ENCODE assay signal across 9 cellular contexts in genomic region chr17:74430385-74430705, GRCh38. TPM values are rescaled to one million over a fixed set of nuclear protein-coding genes. Genes with fewer than 3 reads are reported as not detected.
A peak's percentile ranks its signal among the peaks of the same experiment; 100 is the strongest.
DNase-seq lines count a peak whose midpoint lies in the region; ATAC-seq and TF ChIP-seq lines count a peak whose summit lies in the region.
"Had no signal": no experiment of that assay in that cellular context is flagged by ENCODE, and none has a peak within 500 bp of the region (broad histone marks: within the 10 kb centered on the region; RNA-seq: fewer than 3 reads in every experiment).

No MANE protein-coding gene starts in this region.

- no peak for ATAC-seq in upper lobe of left lung (ENCODE audit: low FRiP score in 2 of 2)

- peak overlapping the region; percentile 26 for H3K4me3 Mint-ChIP-seq in activated naive CD4-positive, alpha-beta T cell treated with anti-CD3 and anti-CD28 coated beads, Interleukin-2, amount 50 U/mL, for 24 hours

- H3K4me1 ChIP-seq in muscle layer of duodenum (ENCODE audit: control insufficient read depth in 1 of 2, insufficient read depth in 2 of 2, low read length in 2 of 2) (peaks cover 0 to 27% of the 10 kb centered on the region in 2 donors), upper lobe of left lung (peaks cover 19 to 61% (median 43%) of the 10 kb centered on the region in 4 donors)

- no peaks in the 10 kb centered on the region for H3K36me3 Mint-ChIP-seq in activated naive CD4-positive, alpha-beta T cell treated with anti-CD3 and anti-CD28 coated beads, Interleukin-2, amount 50 U/mL, for 24 hours
- H3K36me3 Mint-ChIP-seq: activated CD4-positive, alpha-beta memory T cell treated with anti-CD3 and anti-CD28 coated beads for 36 hours had no signal

- 12 to 29% methylated on average over 3 to 13 of the region's 13 CpGs for WGBS in upper lobe of left lung, 2 donors

- TF ChIP-seq CTCF in coronary artery (IDR thresholded peaks at IDR 0.05) (no peak), upper lobe of left lung (IDR thresholded peaks at IDR 0.05) (no peak)

- TF ChIP-seq EP300 in upper lobe of left lung (IDR thresholded peaks at IDR 0.05): no peak

- H3K27me3 ChIP-seq in muscle layer of duodenum (ENCODE audit: low read depth, low read length): peaks cover 10% of the 10 kb centered on the region
- H3K27me3 ChIP-seq in upper lobe of left lung: peaks cover 0 to 27% (median 9%) of the 10 kb centered on the region in 4 donors

- H3K9me3 ChIP-seq in muscle layer of duodenum (ENCODE audit: control insufficient read depth in 1 of 2, low read length in 2 of 2) (no peaks in the 10 kb centered on the region), upper lobe of left lung (no peaks in the 10 kb centered on the region)

- H3K36me3 ChIP-seq in muscle layer of duodenum (ENCODE audit: control insufficient read depth in 1 of 2, insufficient read depth in 2 of 2, low read length in 2 of 2): no peaks in the 10 kb centered on the region
- H3K36me3 ChIP-seq in upper lobe of left lung: no peaks in the 10 kb centered on the region

- H3K27me3 Mint-ChIP-seq in activated naive CD4-positive, alpha-beta T cell treated with anti-CD3 and anti-CD28 coated beads, Interleukin-2, amount 50 U/mL, for 24 hours: peaks cover 22% of the 10 kb centered on the region

- H3K27ac Mint-ChIP-seq in activated naive CD4-positive, alpha-beta T cell treated with anti-CD3 and anti-CD28 coated beads, Interleukin-2, amount 50 U/mL, for 24 hours: no peak overlapping the region
- H3K27ac Mint-ChIP-seq: activated CD4-positive, alpha-beta memory T cell treated with anti-CD3 and anti-CD28 coated beads for 36 hours had no signal

- H3K4me3 ChIP-seq in coronary artery: peak overlapping the region; percentile 80
- peak overlapping the region; percentile 44 to 86 for H3K4me3 ChIP-seq in muscle layer of duodenum (ENCODE audit: low read depth in 1 of 2, low read length in 2 of 2)
- peak overlapping the region in 3 of 4 donors; percentile 57 to 70 (median 70) for H3K4me3 ChIP-seq in upper lobe of left lung

- no peaks in the 10 kb centered on the region for H3K9me3 Mint-ChIP-seq in activated naive CD4-positive, alpha-beta T cell treated with anti-CD3 and anti-CD28 coated beads, Interleukin-2, amount 50 U/mL, for 24 hours
- H3K9me3 Mint-ChIP-seq: activated CD4-positive, alpha-beta memory T cell treated with anti-CD3 and anti-CD28 coated beads for 36 hours had no signal

- peak in 1 of 4 donors; percentile 58 for TF ChIP-seq POLR2A in upper lobe of left lung (IDR thresholded peaks at IDR 0.05)

- no peak for DNase-seq in activated naive CD4-positive, alpha-beta T cell (lab: John Stamatoyannopoulos, UW)
- DNase-seq in coronary artery (ENCODE audit: low spot score): no peak
- DNase-seq in upper lobe of left lung: no peak
- DNase-seq in NCI-H748 treated with DMSO at 0.1 percent for 48 hours (lab: John Stamatoyannopoulos, UW): no peak
- DNase-seq in NCI-H1048 (lab: John Stamatoyannopoulos, UW): no peak
- no peak for DNase-seq in NAMALWA (ENCODE audit: low spot score)

- H3K27ac ChIP-seq in coronary artery (peak overlapping the region; percentile 97 to 98), muscle layer of duodenum (ENCODE audit: low read length) (peak overlapping the region; percentile 78), upper lobe of left lung (peak overlapping the region; percentile 89 to 98 (median 92))

- no peaks in the 10 kb centered on the region for H3K4me1 Mint-ChIP-seq in activated naive CD4-positive, alpha-beta T cell treated with anti-CD3 and anti-CD28 coated beads, Interleukin-2, amount 50 U/mL, for 24 hours

RNA-seq across cellular contexts. Expression of gene GPRC5C, which starts 1.5 kb away (rescaled TPM):
- total RNA-seq in upper lobe of left lung: 10 to 100 TPM; 50.7 to 88.4 (median 56.4) TPM

RNA-seq across cellular contexts. Expression of gene CD300A, which starts 36.1 kb away (rescaled TPM):
- total RNA-seq in upper lobe of left lung: 10 to 100 TPM; 10.7 to 26.5 (median 18.0) TPM
